Comparison of ENCODE assay signal across 20 cellular contexts in genomic region chr14:25841226-25841625, GRCh38.
DNase-seq lines count a peak whose midpoint lies in the region; ATAC-seq and TF ChIP-seq lines count a peak whose summit lies in the region.
"Had no signal": no experiment of that assay in that cellular context is flagged by ENCODE, and none has a peak within 500 bp of the region (broad histone marks: within the 10 kb centered on the region; RNA-seq: fewer than 3 reads in every experiment).

No MANE protein-coding gene starts in this region.

- TF ChIP-seq CTCF in epithelial cell of esophagus (IDR thresholded peaks at IDR 0.05; ENCODE audit: insufficient read depth, low read depth, low read length, missing control alignments), result no peak

- no peak overlapping the region for H3K4me3 ChIP-seq in epithelial cell of esophagus (ENCODE audit: low read length)
- H3K4me3 ChIP-seq: K562 had no signal

- DNase-seq in Caki2 (ENCODE audit: low read depth) (peak; percentile 6), epithelial cell of esophagus (ENCODE audit: low read depth) (peak; percentile 14), kidney tubule cell (ENCODE audit: low spot score) (peak; percentile 36), G401 (ENCODE audit: low spot score) (no peak), cerebellum (ENCODE audit: low spot score) (no peak)
- DNase-seq: ACHN; BE2C; C1 segment of cervical spinal cord; Caco-2; CD4-positive, alpha-beta T cell; DMS153; DMS79; GF-D8; GOT3; H7; HFFc6; IMR-90 had no signal

- in situ Hi-C loops in Caki2 (cut with HindIII; ENCODE audit: low pct_unique_long_range_greater_than_20kb, low sequenced_read_pairs), result no loop called here
- in situ Hi-C loops in G401 (cut with HindIII; ENCODE audit: low sequenced_read_pairs), result no loop called here

- no peak for ATAC-seq in HG02571 (IDR thresholded peaks at IDR 0.05; ENCODE audit: unreplicated experiment)
- ATAC-seq: HCT116, K562 had no signal

Comparison
In these comparisons a context has a peak if more than half of its experiments do, and no peak if none do; other contexts are left out.
1. DNase-seq: peak in Caki2 (single experiment), epithelial cell of esophagus (single experiment) and kidney tubule cell (single experiment); none in G401 (single experiment) and cerebellum (single experiment).